In the genomic region with DNA sequence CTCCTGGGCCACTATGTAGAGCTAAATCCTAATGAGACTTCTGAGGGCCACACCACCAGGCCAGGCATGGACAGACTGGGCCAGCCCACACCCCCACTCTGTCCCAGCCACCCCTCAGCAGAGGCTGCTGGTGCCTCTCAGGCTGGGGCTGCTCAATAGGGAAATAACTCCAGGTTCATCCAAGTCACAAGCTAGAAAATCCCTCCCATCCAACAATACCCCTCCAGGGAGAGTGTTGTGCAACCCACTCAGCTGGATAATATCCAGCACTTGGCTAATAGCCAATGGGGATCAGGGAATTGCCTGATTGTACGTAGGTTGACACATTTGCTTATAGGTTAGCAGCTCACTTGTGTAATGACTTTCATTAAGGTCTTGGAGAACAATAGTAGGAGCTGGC, we compare ENCODE assay signal across 16 cellular contexts.
DNase-seq lines count a peak whose midpoint lies in the region; ATAC-seq, FAIRE-seq and TF ChIP-seq lines count a peak whose summit lies in the region.
"Had no signal": no experiment of that assay in that cellular context is flagged by ENCODE, and none has a peak within 500 bp of the region (broad histone marks: within the 10 kb centered on the region; RNA-seq: fewer than 3 reads in every experiment).

No MANE protein-coding gene starts in this region.

- intact Hi-C loops in K562 (cut with micrococcal nuclease) (no loop called here), left ventricle myocardium superior (cut with micrococcal nuclease) (no loop called here)

- no TSS peak for BruUV-seq in K562 (replicated peaks; lab: Mats Ljungman, UMichigan)

- H4K20me1 ChIP-seq in K562 (replicated peaks; ENCODE audit: control insufficient read depth, insufficient read depth, low read length) = no peaks in the 10 kb centered on the region
- H4K20me1 ChIP-seq: BLaER1 treated with 17β-estradiol and CSF1 and Interleukin-3, amounts not matched to agents 10 nM and 100 nM had no signal

- H3K9me3 ChIP-seq in K562 (replicated peaks; ENCODE audit: control insufficient read depth, insufficient read depth, low read depth, low read length) (no peaks in the 10 kb centered on the region; the same call in 1 of the 2 replicates), skeletal muscle tissue (ENCODE audit: control insufficient read depth in 3 of 3, low read length in 3 of 3) (peaks cover 0 to 4% (median 0%) of the 10 kb centered on the region in 3 donors), small intestine (ENCODE audit: control insufficient read depth, low read depth) (no peaks in the 10 kb centered on the region)

- H3K4me1 ChIP-seq in K562 (replicated peaks in 1 of 2; ENCODE audit: control insufficient read depth in 2 of 2, insufficient read depth in 2 of 2, low read length in 2 of 2) = no peaks in the 10 kb centered on the region; a peak in 1 of 5 replicates
- H3K4me1 ChIP-seq in skeletal muscle tissue (ENCODE audit: control insufficient read depth in 3 of 3, insufficient read depth in 3 of 3, low read length in 3 of 3) = peaks cover 3 to 5% (median 4%) of the 10 kb centered on the region in 3 donors
- no peaks in the 10 kb centered on the region for H3K4me1 ChIP-seq in small intestine (ENCODE audit: control insufficient read depth in 2 of 2, insufficient read depth in 1 of 2, low read depth in 1 of 2, low read length in 1 of 2)

- 10% methylated on average over 1 of the region's 1 CpG for WGBS in K562 (ENCODE audit: insufficient coverage, low coverage, missing lambda C conversion rate)
- 16 to 30% (median 18%) methylated on average over 1 of the region's 1 CpG for WGBS in small intestine, 3 donors

- no peak overlapping the region for H3K4me3 ChIP-seq in K562
- no peak overlapping the region for H3K4me3 ChIP-seq in skeletal muscle tissue (ENCODE audit: low read length in 3 of 3)
- H3K4me3 ChIP-seq in small intestine (ENCODE audit: low read depth in 1 of 2, low read length in 2 of 2) = no peak overlapping the region
- H3K4me3 ChIP-seq: BLaER1 treated with 17β-estradiol and CSF1 and Interleukin-3, amounts not matched to agents 10 nM and 100 nM had no signal

- DNase-seq in NCI-H1105 treated with DMSO at 0.1 percent for 48 hours (lab: John Stamatoyannopoulos, UW) = peak; percentile 65
- DNase-seq in K562 (ENCODE audit: extremely low read depth in 1 of 4, low spot score in 3 of 4) = no peak
- no peak for DNase-seq in left ventricle myocardium superior
- DNase-seq in activated CD4-positive, CD25-positive, alpha-beta regulatory T cell treated with anti-CD3 and anti-CD28 coated beads, Interleukin-2, amount 50 U/mL, for 72 hours = no peak
- no peak for DNase-seq in small intestine
- no peak for DNase-seq in EL
- DNase-seq: activated CD4-positive, alpha-beta memory T cell treated with anti-CD3 and anti-CD28 coated beads for 36 hours; activated T-cell treated with anti-CD3 and anti-CD28 coated beads, Interleukin-2, amount 50 U/mL, for 72 hours; amniotic stem cell; Kasumi-1; NCI-H2081 treated with DMSO at 0.1 percent for 48 hours had no signal

- no peaks in the 10 kb centered on the region for H3K79me2 ChIP-seq in K562 (ENCODE audit: control insufficient read depth, insufficient read depth, low read length)

- no peak for TF ChIP-seq CTCF in K562 (IDR thresholded peaks at IDR 0.05 in 2 of 3, conservative IDR thresholded peaks at IDR 0.05 in 1 of 3; ENCODE audit: insufficient read depth in 2 of 3, low read depth in 1 of 3, low read length in 3 of 3)

- no peak overlapping the region for H2AFZ ChIP-seq in K562 (ENCODE audit: low read depth, low read length)

- TF ChIP-seq POLR2A in K562 (conservative IDR thresholded peaks at IDR 0.05) = no peak

- H3K9ac ChIP-seq in K562 (ENCODE audit: insufficient read depth in 1 of 2, low read depth in 2 of 2, low read length in 2 of 2) (no peak overlapping the region; a peak in 1 of 4 replicates), skeletal muscle tissue (ENCODE audit: low read depth in 1 of 3, low read length in 3 of 3) (no peak overlapping the region)
- H3K9ac ChIP-seq: BLaER1 treated with 17β-estradiol and CSF1 and Interleukin-3, amounts not matched to agents 10 nM and 100 nM had no signal

- FAIRE-seq in K562 (lab: Jason Lieb, UNC) (no peak), small intestine (lab: Jason Lieb, UNC) (no peak)
- FAIRE-seq: TTC549 had no signal

- no peak overlapping the region for H3K4me2 ChIP-seq in K562 (ENCODE audit: insufficient read depth, low read length)

- in situ Hi-C loops in K562 (cut with MboI) = no loop called here

- H3K27ac ChIP-seq in K562 (ENCODE audit: extremely low read depth, low read depth, low read length) (no peak overlapping the region), skeletal muscle tissue (ENCODE audit: low read depth, low read length) (peak overlapping the region; percentile 80), small intestine (ENCODE audit: low read depth in 1 of 2, low read length in 1 of 2) (no peak overlapping the region)
- H3K27ac ChIP-seq: BLaER1 treated with 17β-estradiol and CSF1 and Interleukin-3, amounts not matched to agents 10 nM and 100 nM; HL-60 had no signal

- TF ChIP-seq RAD21 in K562 (CRISPR knock-in tag; conservative IDR thresholded peaks at IDR 0.05 in 1 of 2, IDR thresholded peaks at IDR 0.05 in 1 of 2) = no peak

- CTCF ChIA-PET in K562 (lab: Yijun Ruan, JAX; ENCODE audit: low intra/inter-chr PET ratio) = no interaction called here

- peaks cover 17 to 67% of the 10 kb centered on the region in 2 experiments for H3K27me3 ChIP-seq in K562 (ENCODE audit: control insufficient read depth in 2 of 2, insufficient read depth in 2 of 2, low read length in 2 of 2)
- H3K27me3 ChIP-seq in skeletal muscle tissue (ENCODE audit: control insufficient read depth in 3 of 3, insufficient read depth in 3 of 3, low read length in 3 of 3) = no peaks in the 10 kb centered on the region
- H3K27me3 ChIP-seq in small intestine (ENCODE audit: control insufficient read depth in 2 of 2, insufficient read depth in 2 of 2, low read length in 2 of 2) = no peaks in the 10 kb centered on the region
- H3K27me3 ChIP-seq: BLaER1 treated with 17β-estradiol and CSF1 and Interleukin-3, amounts not matched to agents 10 nM and 100 nM had no signal

- TF ChIP-seq EP300 in K562 (IDR thresholded peaks at IDR 0.05; ENCODE audit: low read length) = no peak

- H3K9me1 ChIP-seq in K562 (ENCODE audit: control insufficient read depth, insufficient read depth, low read length) = no peaks in the 10 kb centered on the region

- H3K36me3 ChIP-seq in K562 (ENCODE audit: control insufficient read depth, insufficient read depth, low read length) (no peaks in the 10 kb centered on the region), skeletal muscle tissue (ENCODE audit: control insufficient read depth in 3 of 3, insufficient read depth in 3 of 3, low read length in 3 of 3) (no peaks in the 10 kb centered on the region), small intestine (ENCODE audit: control insufficient read depth in 2 of 2, insufficient read depth in 2 of 2, low read length in 2 of 2) (no peaks in the 10 kb centered on the region)
- H3K36me3 ChIP-seq: BLaER1 treated with 17β-estradiol and CSF1 and Interleukin-3, amounts not matched to agents 10 nM and 100 nM had no signal

- POLR2A ChIA-PET in K562 (lab: Yijun Ruan, JAX) = interaction anchor here (0.8 to 1.3 kb wide), 2 partner anchors 14 to 28 kb away, joined by 3 read pairs; no protein-coding TSS in a partner anchor

- ATAC-seq in K562 (no peak), left ventricle myocardium superior (peak; percentile 56), HG02571 (IDR thresholded peaks at IDR 0.05; ENCODE audit: unreplicated experiment) (no peak)
- ATAC-seq: activated T-cell treated with anti-CD3 and anti-CD28 coated beads, Interleukin-2, amount 50 U/mL, for 72 hours had no signal

TF ChIP-seq in K562, 482 proteins besides CTCF, POLR2A, EP300 and RAD21:
- TF ChIP-seq CEBPG (CRISPR knock-in tag; IDR thresholded peaks at IDR 0.05) (no peak), CEBPG (tag; conservative IDR thresholded peaks at IDR 0.05 in 1 of 2, IDR thresholded peaks at IDR 0.05 in 1 of 2) (0 out of 4 replicates have a peak, but pooled peaks of 1 of the 2 experiments have one; percentile 15), HNRNPLL (IDR thresholded peaks at IDR 0.05; ENCODE audit: low read depth, low read length, poor library complexity, severe bottlenecking) (no peak), NELFE (IDR thresholded peaks at IDR 0.05; ENCODE audit: insufficient read depth, insufficient read length) (no peak), CEBPB (tag; IDR thresholded peaks at IDR 0.05) (0 out of 2 replicates have a peak, but pooled peaks have one; percentile 30), EWSR1 (IDR thresholded peaks at IDR 0.05; ENCODE audit: borderline replicate concordance, low read depth, partially characterized antibody) (no peak), NFIC (IDR thresholded peaks at IDR 0.05) (peak; percentile 53), NFRKB (IDR thresholded peaks at IDR 0.05; ENCODE audit: low read depth) (no peak), CBX2 (IDR thresholded peaks at IDR 0.05; ENCODE audit: insufficient read depth, low read length, poor library complexity, severe bottlenecking) (no peak), CBX5 (IDR thresholded peaks at IDR 0.05; ENCODE audit: borderline replicate concordance, low read depth) (no peak)
